ENCODE assay signal across 8 cellular contexts in genomic region chr7:131235489-131236317, GRCh38.
DNase-seq lines count a peak whose midpoint lies in the region; ATAC-seq, FAIRE-seq and TF ChIP-seq lines count a peak whose summit lies in the region.

No MANE protein-coding gene starts in this region.

- no peak overlapping the region for H3K27ac ChIP-seq in prostate gland

- no peaks in the 10 kb centered on the region for H3K9me3 ChIP-seq in prostate gland

- no peaks in the 10 kb centered on the region for H3K4me1 ChIP-seq in prostate gland (replicated peaks)

- no peaks in the 10 kb centered on the region for H3K27me3 ChIP-seq in prostate gland (replicated peaks; ENCODE audit: insufficient read depth)

- peak; percentile 96 for FAIRE-seq in RCC 7860 (lab: Jason Lieb, UNC)

- H3K36me3 ChIP-seq in prostate gland = no peaks in the 10 kb centered on the region

- peak; percentile 100 for DNase-seq in Daoy (ENCODE audit: low read depth)
- DNase-seq in RCC 7860 (ENCODE audit: low spot score) = peak; percentile 99
- peak; percentile 5 to 46 (median 12) for DNase-seq in activated naive CD4-positive, alpha-beta T cell (lab: John Stamatoyannopoulos, UW)
- DNase-seq in left ventricle myocardium superior = no peak
- DNase-seq in stimulated activated CD4-positive, alpha-beta T cell treated with anti-CD3 and anti-CD28 coated beads, Interleukin-15, amount 100 ng/mL, for 24 hours = peak; percentile 83
- DNase-seq in GF-D8 (lab: John Stamatoyannopoulos, UW) = no peak
- DNase-seq in NCI-H82 (lab: John Stamatoyannopoulos, UW) = no peak
- no peak for DNase-seq in prostate gland (ENCODE audit: low spot score)

- intact Hi-C loops in left ventricle myocardium superior (cut with micrococcal nuclease) (no loop called here), prostate gland (cut with DNase I) (no loop called here)

- no peak for TF ChIP-seq CTCF in prostate gland (IDR thresholded peaks at IDR 0.05)

- no peak for TF ChIP-seq POLR2A in prostate gland (IDR thresholded peaks at IDR 0.05)

- H3K4me3 ChIP-seq in prostate gland = no peak overlapping the region

- peak; percentile 11 for ATAC-seq in left ventricle myocardium superior

- WGBS in prostate gland = 60% methylated on average over 13 of the region's 13 CpGs

Comparison
In these comparisons a context has a peak if more than half of its experiments do, and no peak if none do; other contexts are left out.
1. DNase-seq: peak in Daoy (single experiment), RCC 7860 (single experiment), activated naive CD4-positive, alpha-beta T cell (4 of 4) and stimulated activated CD4-positive, alpha-beta T cell treated with anti-CD3 and anti-CD28 coated beads, Interleukin-15, amount 100 ng/mL, for 24 hours (single experiment); none in left ventricle myocardium superior (single experiment), GF-D8 (single experiment), NCI-H82 (single experiment) and prostate gland (single experiment).